ENCODE assay signal across 14 cellular contexts in genomic region chr22:48389916-48390315, GRCh38.
DNase-seq lines count a peak whose midpoint lies in the region; ATAC-seq, FAIRE-seq and TF ChIP-seq lines count a peak whose summit lies in the region.
"Had no signal": no experiment of that assay in that cellular context is flagged by ENCODE, and none has a peak within 500 bp of the region (broad histone marks: within the 10 kb centered on the region; RNA-seq: fewer than 3 reads in every experiment).

No MANE protein-coding gene starts in this region.

- CTCF ChIA-PET in H1 (lab: Charles Lee; ENCODE audit: partially characterized antibody) = interaction anchor here (1.1 kb wide), 1 partner anchor 27 kb away, joined by 4 read pairs; no protein-coding TSS in a partner anchor

- H3K79me2 ChIP-seq in H1 (ENCODE audit: control insufficient read depth in 1 of 2, insufficient read depth in 2 of 2, low read length in 2 of 2) = no peaks in the 10 kb centered on the region

- 0 out of 2 replicates have a peak overlapping the region, but pooled peaks have one; percentile 29 for H2BK15ac ChIP-seq in H1 (ENCODE audit: low read length)

- no peaks in the 10 kb centered on the region for H4K20me1 ChIP-seq in H1 (replicated peaks in 1 of 2; ENCODE audit: control insufficient read depth in 1 of 2, insufficient read depth in 2 of 2, low read length in 2 of 2)

- H3K14ac ChIP-seq in H1 (ENCODE audit: insufficient read length) = no peak overlapping the region

- H3K9ac ChIP-seq in H1 (replicated peaks in 1 of 4; ENCODE audit: extremely low read depth in 1 of 4, low read depth in 3 of 4, low read length in 3 of 4) = no peak overlapping the region

- DNase-seq in H1 (ENCODE audit: low read depth in 1 of 2, low spot score in 2 of 2) (peak in 1 of 2 experiments; percentile 31), mucosa of descending colon (no peak), spleen (peak; percentile 6), NCI-H128 (lab: John Stamatoyannopoulos, UW; ENCODE audit: unreplicated experiment) (no peak), inferior parietal cortex (ENCODE audit: extremely low spot score) (no peak), GM19238 (ENCODE audit: insufficient read length, low spot score) (no peak)
- DNase-seq: BE2C; CD4-positive, alpha-beta memory T cell; DMS53; GF-D8 had no signal

- no peak overlapping the region for H2BK5ac ChIP-seq in H1 (ENCODE audit: low read depth, low read length)

- H3K27me3 ChIP-seq in H1 (replicated peaks in 1 of 4; ENCODE audit: control insufficient read depth in 3 of 4, extremely low read depth in 1 of 4, insufficient read depth in 3 of 4, low read length in 3 of 4) = no peaks in the 10 kb centered on the region
- H3K27me3 ChIP-seq in spleen (replicated peaks in 1 of 7) = peaks cover 0 to 35% (median 0%) of the 10 kb centered on the region in 7 donors
- H3K27me3 ChIP-seq: BE2C had no signal

- TF ChIP-seq POLR2A in H1 (IDR thresholded peaks at IDR 0.05; ENCODE audit: control extremely low read depth in 1 of 2, low read depth in 2 of 2, low read length in 2 of 2) = no peak
- no peak for TF ChIP-seq POLR2A in spleen (IDR thresholded peaks at IDR 0.05)

- H2AK5ac ChIP-seq in H1 (ENCODE audit: low read depth, low read length) = no peak overlapping the region

- H3K23me2 ChIP-seq in H1 (ENCODE audit: low read depth, low read length) = no peaks in the 10 kb centered on the region

- TF ChIP-seq RAD21 in H1 (IDR thresholded peaks at IDR 0.05 in 1 of 2, conservative IDR thresholded peaks at IDR 0.05 in 1 of 2; ENCODE audit: low read depth in 2 of 2, low read length in 2 of 2) = no peak

- H3K27ac ChIP-seq in H1 (ENCODE audit: low read depth, low read length) (no peak overlapping the region), spleen (no peak overlapping the region)
- H3K27ac ChIP-seq: C4-2B had no signal

- no peak overlapping the region for H2BK12ac ChIP-seq in H1 (ENCODE audit: low read depth, low read length)

- no peak for FAIRE-seq in H1 (lab: Jason Lieb, UNC)
- FAIRE-seq: A549, H54 had no signal

- no peak overlapping the region for H3K4ac ChIP-seq in H1 (replicated peaks; ENCODE audit: insufficient read length, low read depth, low read length)

- H3K79me1 ChIP-seq in H1 (ENCODE audit: low read depth, low read length) = no peaks in the 10 kb centered on the region

- no peak for TF ChIP-seq CTCF in H1 (IDR thresholded peaks at IDR 0.05; ENCODE audit: control extremely low read depth in 1 of 3, insufficient read depth in 1 of 3, low read depth in 1 of 3, low read length in 3 of 3)
- no peak for TF ChIP-seq CTCF in mucosa of descending colon (IDR thresholded peaks at IDR 0.05)
- no peak for TF ChIP-seq CTCF in spleen (IDR thresholded peaks at IDR 0.05 in 8 of 11, conservative IDR thresholded peaks at IDR 0.05 in 3 of 11)

- ATAC-seq in mucosa of descending colon = peak; percentile 70
- ATAC-seq: A549, HCT116 had no signal

- WGBS in H1 (ENCODE audit: extremely low coverage in 1 of 2, insufficient coverage in 1 of 2, insufficient read length in 1 of 2, insufficient replicate concordance in 2 of 2, low coverage in 1 of 2, low lambda C conversion rate in 2 of 2, missing lambda C conversion rate in 1 of 2), 2 experiments = 81% methylated on average over 8 of the region's 8 CpGs; no CpG with 5 or more reads in 1 of the 2 experiments
- WGBS in spleen, 5 donors = 79 to 93% (median 86%) methylated on average over 5 to 8 of the region's 8 CpGs

- H4K8ac ChIP-seq in H1 (ENCODE audit: extremely low read depth, insufficient read depth, low read length) = no peak overlapping the region

- no peak overlapping the region for H2AFZ ChIP-seq in H1 (ENCODE audit: low read length)

- H2BK120ac ChIP-seq in H1 (replicated peaks; ENCODE audit: low read depth, low read length) = no peak overlapping the region

- H3K4me3 ChIP-seq in H1 (ENCODE audit: extremely low read depth in 1 of 4, insufficient read depth in 2 of 4, low read depth in 3 of 4, low read length in 4 of 4) (no peak overlapping the region), mucosa of descending colon (no peak overlapping the region), spleen (no peak overlapping the region)
- H3K4me3 ChIP-seq: A549 had no signal

- H3K56ac ChIP-seq in H1 (replicated peaks; ENCODE audit: insufficient read length, low read depth, low read length) = no peak overlapping the region

- peak overlapping the region; percentile 51 for H4K91ac ChIP-seq in H1 (replicated peaks; ENCODE audit: insufficient read length, low read length)

- intact Hi-C loops in mucosa of descending colon (cut with DNase I, micrococcal nuclease) = no loop called here
- intact Hi-C loops in spleen (cut with DNase I; ENCODE audit: low total_unique reads) = no loop called here

- 0 out of 4 replicates have a peak, but pooled peaks cover 2 to 4% of the 10 kb centered on the region in 2 experiments for H3K9me3 ChIP-seq in H1 (ENCODE audit: insufficient read depth in 2 of 2, low read depth in 1 of 2, low read length in 1 of 2)
- peaks cover 7% of the 10 kb centered on the region for H3K9me3 ChIP-seq in mucosa of descending colon
- peaks cover 0 to 26% (median 18%) of the 10 kb centered on the region in 8 donors for H3K9me3 ChIP-seq in spleen

- no peak overlapping the region for H3K4me2 ChIP-seq in H1 (ENCODE audit: insufficient read depth in 1 of 2, low read depth in 2 of 2, low read length in 2 of 2)
- H3K4me2 ChIP-seq: A549 had no signal

- H3K4me1 ChIP-seq in H1 (replicated peaks in 1 of 4; ENCODE audit: control insufficient read depth in 3 of 4, insufficient read depth in 4 of 4, low read length in 3 of 4) = peaks cover 0 to 4% (median 1%) of the 10 kb centered on the region in 4 experiments; a peak in 3 of 7 replicates
- H3K4me1 ChIP-seq in mucosa of descending colon (ENCODE audit: low read depth) = no peaks in the 10 kb centered on the region
- no peaks in the 10 kb centered on the region for H3K4me1 ChIP-seq in spleen
- H3K4me1 ChIP-seq: BE2C had no signal

- no peak overlapping the region for H3K23ac ChIP-seq in H1 (ENCODE audit: insufficient read length)

- no peak for TF ChIP-seq EP300 in H1 (IDR thresholded peaks at IDR 0.05; ENCODE audit: borderline replicate concordance in 1 of 2, low read depth in 2 of 2, low read length in 2 of 2)

- H4K5ac ChIP-seq in H1 (ENCODE audit: insufficient read length, low read depth, low read length) = no peak overlapping the region

- no peak overlapping the region for H3K18ac ChIP-seq in H1 (ENCODE audit: extremely low read depth, low read length)

- H2BK20ac ChIP-seq in H1 (ENCODE audit: low read length) = no peak overlapping the region

- no peaks in the 10 kb centered on the region for H3K36me3 ChIP-seq in H1 (ENCODE audit: control insufficient read depth in 2 of 4, insufficient read depth in 4 of 4, low read length in 3 of 4)
- H3K36me3 ChIP-seq in mucosa of descending colon (ENCODE audit: low read depth) = no peaks in the 10 kb centered on the region
- H3K36me3 ChIP-seq in spleen = no peaks in the 10 kb centered on the region
- H3K36me3 ChIP-seq: BE2C had no signal

- POLR2A ChIA-PET in H1 (lab: Charles Lee; ENCODE audit: partially characterized antibody) = no interaction called here

TF ChIP-seq in H1, 55 proteins besides CTCF, POLR2A, EP300 and RAD21:
- no peak for TF ChIP-seq SP2 (IDR thresholded peaks at IDR 0.05; ENCODE audit: low read length)
- TF ChIP-seq, protein P1, sequence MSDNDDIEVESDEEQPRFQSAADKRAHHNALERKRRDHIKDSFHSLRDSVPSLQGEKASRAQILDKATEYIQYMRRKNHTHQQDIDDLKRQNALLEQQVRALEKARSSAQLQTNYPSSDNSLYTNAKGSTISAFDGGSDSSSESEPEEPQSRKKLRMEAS (IDR thresholded peaks at IDR 0.05) = no peak
- no peak for TF ChIP-seq SIX5 (IDR thresholded peaks at IDR 0.05; ENCODE audit: low read depth, low read length)
- no peak for TF ChIP-seq TBP (IDR thresholded peaks at IDR 0.05; ENCODE audit: low read depth, low read length)
- no peak for TF ChIP-seq RFX5 (IDR thresholded peaks at IDR 0.05; ENCODE audit: borderline replicate concordance, low read depth, low read length)
- no peak for TF ChIP-seq HDAC6 (IDR thresholded peaks at IDR 0.05; ENCODE audit: low read depth, low read length)
- no peak for TF ChIP-seq NRF1 (IDR thresholded peaks at IDR 0.05; ENCODE audit: low read depth, low read length)
- no peak for TF ChIP-seq BACH1 (IDR thresholded peaks at IDR 0.05; ENCODE audit: low read length)
- no peak for TF ChIP-seq CREB1 (IDR thresholded peaks at IDR 0.05)
- no peak for TF ChIP-seq TAF1 (IDR thresholded peaks at IDR 0.05; ENCODE audit: low read depth, low read length)
- no peak for TF ChIP-seq KDM5A (IDR thresholded peaks at IDR 0.05; ENCODE audit: low read length)
- no peak for TF ChIP-seq SIN3A (conservative IDR thresholded peaks at IDR 0.05 in 1 of 2, IDR thresholded peaks at IDR 0.05 in 1 of 2; ENCODE audit: low read depth in 1 of 2, low read length in 2 of 2)
